ENCODE assay signal across 17 cellular contexts in the genomic region with DNA sequence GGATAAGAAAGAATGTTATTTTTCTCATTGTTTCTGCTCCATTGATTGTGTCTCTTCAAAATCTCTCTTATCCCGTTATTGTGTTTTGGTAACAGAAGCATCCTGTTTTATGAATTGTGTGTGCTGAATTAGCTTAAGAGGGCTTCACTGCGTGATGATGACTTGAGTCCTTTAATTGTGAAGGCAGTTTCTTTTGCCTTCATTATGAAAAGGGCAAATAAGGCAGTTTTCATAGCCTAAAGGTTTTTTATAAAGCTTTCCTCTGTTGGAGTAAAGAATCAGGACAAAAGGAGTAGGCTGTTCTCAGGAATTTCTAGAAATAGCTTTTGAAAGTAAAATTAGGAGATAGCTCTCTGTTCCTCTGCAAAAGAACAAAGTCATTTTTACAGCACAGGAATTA.
"Had no signal": no experiment of that assay in that cellular context is flagged by ENCODE, and none has a peak within 500 bp of the region (broad histone marks: within the 10 kb centered on the region; RNA-seq: fewer than 3 reads in every experiment).

No MANE protein-coding gene starts in this region.

- H3K27me3 Mint-ChIP-seq: activated B cell treated with CpG ODN at 0.5 μM for 24 hours; activated CD8-positive, alpha-beta T cell treated with anti-CD3 and anti-CD28 coated beads for 36 hours; central memory CD8-positive, alpha-beta T cell; effector memory CD8-positive, alpha-beta T cell; stimulated activated memory B cell treated with anti-CD40 and anti-IgM and Interleukin-4, amounts not matched to agents 10 μg/mL and 1 μg/mL and 100 μg/mL, for 72 hours had no signal

- H3K27ac Mint-ChIP-seq: activated B cell treated with CpG ODN at 0.5 μM for 24 hours; activated CD8-positive, alpha-beta T cell treated with anti-CD3 and anti-CD28 coated beads for 36 hours; activated naive CD4-positive, alpha-beta T cell treated with anti-CD3 and anti-CD28 coated beads, Interleukin-2, amount 50 U/mL, for 72 hours; effector memory CD8-positive, alpha-beta T cell; stimulated activated memory B cell treated with anti-CD40 and anti-IgM and Interleukin-4, amounts not matched to agents 10 μg/mL and 1 μg/mL and 100 μg/mL, for 72 hours; T-helper 2 cell treated with Interferon-gamma antibody and Interleukin-4, amounts not matched to agents 5 μg/mL and 100 μg/mL, for 36 hours had no signal

- H3K4me3 ChIP-seq: thyroid gland had no signal

- H3K36me3 ChIP-seq: thyroid gland had no signal

- ATAC-seq: activated CD8-positive, alpha-beta T cell treated with anti-CD3 and anti-CD28 coated beads for 36 hours; activated naive CD4-positive, alpha-beta T cell treated with anti-CD3 and anti-CD28 coated beads, Interleukin-2, amount 50 U/mL, for 72 hours; effector memory CD8-positive, alpha-beta T cell; left ventricle myocardium superior; stimulated activated memory B cell treated with anti-CD40 and anti-IgM and Interleukin-4, amounts not matched to agents 10 μg/mL and 1 μg/mL and 100 μg/mL, for 72 hours had no signal

- H3K4me3 Mint-ChIP-seq: activated B cell treated with CpG ODN at 0.5 μM for 24 hours; activated CD8-positive, alpha-beta T cell treated with anti-CD3 and anti-CD28 coated beads for 36 hours; central memory CD8-positive, alpha-beta T cell; effector memory CD8-positive, alpha-beta T cell; nephron; stimulated activated memory B cell treated with anti-CD40 and anti-IgM and Interleukin-4, amounts not matched to agents 10 μg/mL and 1 μg/mL and 100 μg/mL, for 72 hours; T-helper 2 cell treated with Interferon-gamma antibody and Interleukin-4, amounts not matched to agents 5 μg/mL and 100 μg/mL, for 36 hours had no signal

- H3K27ac ChIP-seq: thyroid gland had no signal

- H3K27me3 ChIP-seq: thyroid gland had no signal

- H3K4me1 Mint-ChIP-seq: activated B cell treated with CpG ODN at 0.5 μM for 24 hours; nephron; stimulated activated memory B cell treated with anti-CD40 and anti-IgM and Interleukin-4, amounts not matched to agents 10 μg/mL and 1 μg/mL and 100 μg/mL, for 72 hours had no signal

- DNase-seq: activated B cell treated with CpG ODN at 0.5 μM for 24 hours; activated CD4-positive, alpha-beta T cell treated with anti-CD3 and anti-CD28 coated beads for 48 hours; activated CD8-positive, alpha-beta T cell treated with anti-CD3 and anti-CD28 coated beads for 36 hours; activated effector memory CD4-positive, alpha-beta T cell treated with anti-CD3 and anti-CD28 coated beads, Interleukin-2, amount 50 U/mL, for 16 hours; activated T-cell treated with anti-CD3 and anti-CD28 coated beads, Interleukin-2, amount 50 U/mL, for 48 hours; effector memory CD8-positive, alpha-beta T cell; erythroblast; left ventricle myocardium superior; mesendoderm; stimulated activated CD4-positive, alpha-beta T cell treated with anti-CD3 and anti-CD28 coated beads, Interleukin-2, amount 100 ng/mL, for 48 hours; SW 1271; thyroid gland had no signal

- H3K4me1 ChIP-seq: thyroid gland had no signal

- H3K9me3 ChIP-seq: thyroid gland had no signal
